ENCODE assay signal across 17 cellular contexts in genomic region chr12:125418902-125419564, GRCh38.
DNase-seq lines count a peak whose midpoint lies in the region; ATAC-seq lines count a peak whose summit lies in the region.
"Had no signal": no experiment of that assay in that cellular context is flagged by ENCODE, and none has a peak within 500 bp of the region (broad histone marks: within the 10 kb centered on the region; RNA-seq: fewer than 3 reads in every experiment).

No MANE protein-coding gene starts in this region.

- DNase-seq in NCI-H128 (lab: John Stamatoyannopoulos, UW; ENCODE audit: unreplicated experiment) (no peak), NCI-H1105 treated with DMSO at 0.1 percent for 48 hours (lab: John Stamatoyannopoulos, UW) (no peak)
- DNase-seq: activated CD4-positive, CD25-positive, alpha-beta regulatory T cell treated with anti-CD3 and anti-CD28 coated beads, Interleukin-2, amount 50 U/mL, for 72 hours; activated T-cell treated with anti-CD3 and anti-CD28 coated beads for 4 hours; BE2C; foreskin keratinocyte; mesenchymal stem cell; NCI-H1105; sigmoid colon had no signal

- H3K27ac ChIP-seq in angular gyrus (ENCODE audit: low read depth, low read length), result peak overlapping the region; percentile 4
- H3K27ac ChIP-seq: foreskin keratinocyte, sigmoid colon had no signal

- ATAC-seq in GM18519 (IDR thresholded peaks at IDR 0.05; ENCODE audit: low FRiP score, unreplicated experiment) (peak; percentile 83), GM21619 (IDR thresholded peaks at IDR 0.05; ENCODE audit: unreplicated experiment) (peak; percentile 61), HG03432 (IDR thresholded peaks at IDR 0.05; ENCODE audit: unreplicated experiment) (peak; percentile 78), GM21381 (IDR thresholded peaks at IDR 0.05; ENCODE audit: unreplicated experiment) (no peak), esophagus mucosa (no peak)
- ATAC-seq: foreskin keratinocyte; HepG2; stimulated activated memory B cell treated with anti-CD40 and anti-IgM and Interleukin-4, amounts not matched to agents 10 μg/mL and 1 μg/mL and 100 μg/mL, for 72 hours had no signal

Comparison
In these comparisons a context has a peak if more than half of its experiments do, and no peak if none do; other contexts are left out.
1. ATAC-seq: peak in GM18519 (single experiment), GM21619 (single experiment) and HG03432 (single experiment); none in GM21381 (single experiment) and esophagus mucosa (single experiment).